7 cellular contexts compared by ENCODE assay signal in the genomic region with DNA sequence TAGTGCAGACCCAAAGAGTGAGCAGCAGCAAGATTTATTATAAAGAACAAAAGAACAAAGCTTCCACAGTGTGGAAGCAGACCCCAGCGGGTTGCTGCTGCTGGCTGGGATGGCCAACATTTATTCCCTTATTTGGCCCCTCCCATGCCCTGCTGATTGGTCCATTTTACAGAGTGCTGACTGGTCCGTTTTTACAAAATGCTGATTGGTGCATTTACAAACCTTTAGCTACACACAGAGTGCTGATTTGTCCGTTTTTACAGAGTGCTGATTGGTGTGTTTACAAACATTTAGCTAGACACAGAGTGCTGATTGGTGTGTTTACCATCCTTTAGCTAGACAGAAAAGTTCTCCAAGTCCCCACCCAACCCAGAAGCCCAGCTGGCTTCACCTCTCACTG.
DNase-seq lines count a peak whose midpoint lies in the region; ATAC-seq and TF ChIP-seq lines count a peak whose summit lies in the region.
"Not testable (repeated sequence)": the region's sequence is repeated elsewhere in the genome, so short reads cannot be mapped to it uniquely, and the experiment has no call there.

No MANE protein-coding gene starts in this region.

- H3K4me1 Mint-ChIP-seq in CD4-positive, CD25-positive, alpha-beta regulatory T cell = peaks cover 0 to 26% (median 7%) of the 10 kb centered on the region in 4 donors
- H3K4me1 Mint-ChIP-seq in GM23338 = not testable (repeated sequence)
- peaks cover 20% of the 10 kb centered on the region for H3K4me1 Mint-ChIP-seq in activated CD8-positive, alpha-beta T cell treated with anti-CD3 and anti-CD28 coated beads for 36 hours (ENCODE audit: low read depth)
- H3K4me1 Mint-ChIP-seq in activated naive CD8-positive, alpha-beta T cell treated with anti-CD3 and anti-CD28 coated beads, Interleukin-2, amount 50 U/mL, for 24 hours = peaks cover 20% of the 10 kb centered on the region

- POLR2A ChIA-PET in OCI-LY7 (lab: Charles Lee) = not testable (repeated sequence)
- POLR2A ChIA-PET in activated CD8-positive, alpha-beta T cell treated with anti-CD3 and anti-CD28 coated beads for 36 hours (lab: Charles Lee) = interaction anchor here (1.0 kb wide), 1 partner anchor 8 kb away, joined by 3 read pairs; no protein-coding TSS in a partner anchor

- peak overlapping the region; percentile 47; the same call in 1 of the 2 replicates for H2AFZ ChIP-seq in GM23338
- H2AFZ ChIP-seq in OCI-LY7 (ENCODE audit: low read length) = peak overlapping the region; percentile 84; the same call in 1 of the 2 replicates
- H2AFZ ChIP-seq in parathyroid adenoma = peak overlapping the region; percentile 80

- not testable (repeated sequence) for H3K27ac ChIP-seq in CD4-positive, CD25-positive, alpha-beta regulatory T cell (ENCODE audit: insufficient read depth, low read length, poor library complexity, severe bottlenecking); GM23338 (ENCODE audit: low read depth); OCI-LY7 (ENCODE audit: low read depth, low read length, poor library complexity, severe bottlenecking); muscle layer of duodenum (ENCODE audit: low read length); parathyroid adenoma

- not testable (repeated sequence) for H3K4me2 ChIP-seq in GM23338; OCI-LY7 (ENCODE audit: low read length); parathyroid adenoma (ENCODE audit: low read length)

- not testable (repeated sequence) for H3K27me3 ChIP-seq in CD4-positive, CD25-positive, alpha-beta regulatory T cell (ENCODE audit: control insufficient read depth, insufficient read depth, low read length); GM23338 (ENCODE audit: insufficient read depth); muscle layer of duodenum (ENCODE audit: low read depth, low read length); parathyroid adenoma (ENCODE audit: control insufficient read depth, insufficient read depth, low read length)

- intact Hi-C loops in OCI-LY7 (cut with micrococcal nuclease; ENCODE audit: unreplicated experiment); activated CD8-positive, alpha-beta T cell treated with anti-CD3 and anti-CD28 coated beads for 36 hours (cut with micrococcal nuclease): not testable (repeated sequence)

- peak overlapping the region; percentile 93 for H3K4me3 ChIP-seq in CD4-positive, CD25-positive, alpha-beta regulatory T cell (ENCODE audit: low read depth, low read length)
- not testable (repeated sequence) for H3K4me3 ChIP-seq in GM23338; OCI-LY7 (ENCODE audit: low read depth, low read length, poor library complexity, severe bottlenecking); parathyroid adenoma (ENCODE audit: low read depth, low read length)
- peak overlapping the region; percentile 72 to 73 for H3K4me3 ChIP-seq in muscle layer of duodenum (ENCODE audit: low read depth in 1 of 2, low read length in 2 of 2)

- not testable (repeated sequence) for H3K27me3 Mint-ChIP-seq in CD4-positive, CD25-positive, alpha-beta regulatory T cell; GM23338 (ENCODE audit: insufficient read depth, low read depth, poor library complexity); activated CD8-positive, alpha-beta T cell treated with anti-CD3 and anti-CD28 coated beads for 36 hours; activated naive CD8-positive, alpha-beta T cell treated with anti-CD3 and anti-CD28 coated beads, Interleukin-2, amount 50 U/mL, for 24 hours

- not testable (repeated sequence) for DNase-seq in CD4-positive, CD25-positive, alpha-beta regulatory T cell; GM23338 (ENCODE audit: low spot score); OCI-LY7 (ENCODE audit: low spot score); activated CD8-positive, alpha-beta T cell treated with anti-CD3 and anti-CD28 coated beads for 36 hours; activated naive CD8-positive, alpha-beta T cell treated with anti-CD3 and anti-CD28 coated beads, Interleukin-2, amount 50 U/mL, for 24 hours

- TF ChIP-seq CTCF in GM23338 (conservative IDR thresholded peaks at IDR 0.05; ENCODE audit: low read depth in 2 of 2); OCI-LY7 (conservative IDR thresholded peaks at IDR 0.05; ENCODE audit: low read length); activated CD8-positive, alpha-beta T cell treated with anti-CD3 and anti-CD28 coated beads for 36 hours (IDR thresholded peaks at IDR 0.05); parathyroid adenoma (IDR thresholded peaks at IDR 0.05): not testable (repeated sequence)

- not testable (repeated sequence) for H3K36me3 ChIP-seq in CD4-positive, CD25-positive, alpha-beta regulatory T cell (ENCODE audit: control insufficient read depth, insufficient read depth, low read length); GM23338 (ENCODE audit: insufficient read depth); OCI-LY7 (ENCODE audit: insufficient read depth, low read length); muscle layer of duodenum (ENCODE audit: control insufficient read depth in 1 of 2, insufficient read depth in 2 of 2, low read length in 2 of 2); parathyroid adenoma (ENCODE audit: control insufficient read depth, insufficient read depth, low read length)

- BruUV-seq in OCI-LY7 (replicated peaks; lab: Mats Ljungman, UMichigan) = not testable (repeated sequence)

- H4K20me1 ChIP-seq in GM23338 (replicated peaks; ENCODE audit: insufficient read depth); OCI-LY7 (ENCODE audit: insufficient read depth, low read length): not testable (repeated sequence)

- not testable (repeated sequence) for H3K9me3 Mint-ChIP-seq in CD4-positive, CD25-positive, alpha-beta regulatory T cell; GM23338; activated CD8-positive, alpha-beta T cell treated with anti-CD3 and anti-CD28 coated beads for 36 hours; activated naive CD8-positive, alpha-beta T cell treated with anti-CD3 and anti-CD28 coated beads, Interleukin-2, amount 50 U/mL, for 24 hours

- not testable (repeated sequence) for H3K36me3 Mint-ChIP-seq in CD4-positive, CD25-positive, alpha-beta regulatory T cell; GM23338 (ENCODE audit: low read depth); activated CD8-positive, alpha-beta T cell treated with anti-CD3 and anti-CD28 coated beads for 36 hours (ENCODE audit: low read depth); activated naive CD8-positive, alpha-beta T cell treated with anti-CD3 and anti-CD28 coated beads, Interleukin-2, amount 50 U/mL, for 24 hours (ENCODE audit: low read depth)

- peak overlapping the region in 1 of 3 donors; percentile 88 for H3K27ac Mint-ChIP-seq in CD4-positive, CD25-positive, alpha-beta regulatory T cell
- H3K27ac Mint-ChIP-seq in GM23338; activated CD8-positive, alpha-beta T cell treated with anti-CD3 and anti-CD28 coated beads for 36 hours; activated naive CD8-positive, alpha-beta T cell treated with anti-CD3 and anti-CD28 coated beads, Interleukin-2, amount 50 U/mL, for 24 hours: not testable (repeated sequence)

- ATAC-seq in CD4-positive, CD25-positive, alpha-beta regulatory T cell (ENCODE audit: low read depth in 2 of 2); GM23338; activated CD8-positive, alpha-beta T cell treated with anti-CD3 and anti-CD28 coated beads for 36 hours; activated naive CD8-positive, alpha-beta T cell treated with anti-CD3 and anti-CD28 coated beads, Interleukin-2, amount 50 U/mL, for 24 hours: not testable (repeated sequence)

- H3K9me2 ChIP-seq in GM23338 (ENCODE audit: insufficient read depth); OCI-LY7 (ENCODE audit: insufficient read depth, low read length): not testable (repeated sequence)

- CTCF ChIA-PET in OCI-LY7 (lab: Charles Lee; ENCODE audit: unreplicated experiment); activated CD8-positive, alpha-beta T cell treated with anti-CD3 and anti-CD28 coated beads for 36 hours (lab: Charles Lee): not testable (repeated sequence)

- H3K4me3 Mint-ChIP-seq in CD4-positive, CD25-positive, alpha-beta regulatory T cell = peak overlapping the region in 1 of 4 donors; percentile 12
- not testable (repeated sequence) for H3K4me3 Mint-ChIP-seq in GM23338
- peak overlapping the region; percentile 67 for H3K4me3 Mint-ChIP-seq in activated CD8-positive, alpha-beta T cell treated with anti-CD3 and anti-CD28 coated beads for 36 hours
- peak overlapping the region; percentile 78 for H3K4me3 Mint-ChIP-seq in activated naive CD8-positive, alpha-beta T cell treated with anti-CD3 and anti-CD28 coated beads, Interleukin-2, amount 50 U/mL, for 24 hours

- H3K4me1 ChIP-seq in CD4-positive, CD25-positive, alpha-beta regulatory T cell (ENCODE audit: control insufficient read depth, insufficient read depth, low read length, poor library complexity, severe bottlenecking); GM23338 (ENCODE audit: insufficient read depth); OCI-LY7 (ENCODE audit: insufficient read depth, low read length, poor library complexity, severe bottlenecking); muscle layer of duodenum (ENCODE audit: control insufficient read depth in 1 of 2, insufficient read depth in 2 of 2, low read length in 2 of 2); parathyroid adenoma: not testable (repeated sequence)

- H3K9me3 ChIP-seq in CD4-positive, CD25-positive, alpha-beta regulatory T cell (ENCODE audit: control insufficient read depth in 2 of 2, low read length in 2 of 2); OCI-LY7 (ENCODE audit: low read length); muscle layer of duodenum (ENCODE audit: control insufficient read depth in 1 of 2, low read length in 2 of 2); parathyroid adenoma (ENCODE audit: control insufficient read depth, low read length): not testable (repeated sequence)

- not testable (repeated sequence) for H3K79me2 ChIP-seq in GM23338 (replicated peaks; ENCODE audit: insufficient read depth); OCI-LY7 (ENCODE audit: insufficient read depth, low read depth, low read length); parathyroid adenoma

- not testable (repeated sequence) for H3F3A ChIP-seq in GM23338 (replicated peaks; ENCODE audit: low read depth)

- not testable (repeated sequence) for H3K9ac ChIP-seq in parathyroid adenoma
